ENCODE assay signal across 8 cellular contexts in genomic region chr17:62966426-62967110, GRCh38. TPM values are rescaled to one million over a fixed set of nuclear protein-coding genes. Genes with fewer than 3 reads are reported as not detected.
DNase-seq lines count a peak whose midpoint lies in the region; ATAC-seq and TF ChIP-seq lines count a peak whose summit lies in the region.

No MANE protein-coding gene starts in this region.

- H3K9me3 ChIP-seq in BE2C, result no peaks in the 10 kb centered on the region
- H3K9me3 ChIP-seq in MM.1S (replicated peaks; ENCODE audit: insufficient read depth, low read length), result no peaks in the 10 kb centered on the region
- no peaks in the 10 kb centered on the region for H3K9me3 ChIP-seq in fibroblast of lung (ENCODE audit: control insufficient read depth, insufficient read depth, low read depth, low read length)
- peaks cover 2% of the 10 kb centered on the region for H3K9me3 ChIP-seq in neural progenitor cell (ENCODE audit: low read depth)
- H3K9me3 ChIP-seq in tibial artery, result no peaks in the 10 kb centered on the region

- H3K27ac ChIP-seq in MM.1S (ENCODE audit: low read length) (no peak overlapping the region), fibroblast of lung (ENCODE audit: insufficient read depth, low read length) (peak overlapping the region; percentile 73), neural progenitor cell (no peak overlapping the region), tibial artery (peak overlapping the region; percentile 63 to 69)

- H3K36me3 ChIP-seq in BE2C (no peaks in the 10 kb centered on the region), MM.1S (replicated peaks; ENCODE audit: insufficient read depth, low read length) (no peaks in the 10 kb centered on the region), fibroblast of lung (ENCODE audit: control insufficient read depth, insufficient read depth, low read length) (peaks cover 1% of the 10 kb centered on the region), neural progenitor cell (no peaks in the 10 kb centered on the region), tibial artery (no peaks in the 10 kb centered on the region)

- H3K4me3 Mint-ChIP-seq in neural progenitor cell, result peak overlapping the region; percentile 92

- TF ChIP-seq CTCF in BE2C (IDR thresholded peaks at IDR 0.05; ENCODE audit: low read depth, low read length) (no peak), MM.1S (IDR thresholded peaks at IDR 0.05; ENCODE audit: low read length) (no peak), fibroblast of lung (conservative IDR thresholded peaks at IDR 0.05 in 1 of 2, IDR thresholded peaks at IDR 0.05 in 1 of 2; ENCODE audit: low read depth in 1 of 2, low read length in 2 of 2) (no peak), neural progenitor cell (IDR thresholded peaks at IDR 0.05) (no peak), tibial artery (IDR thresholded peaks at IDR 0.05) (no peak)

- H3K79me2 ChIP-seq in MM.1S (ENCODE audit: low read length) (no peaks in the 10 kb centered on the region), fibroblast of lung (ENCODE audit: control insufficient read depth, insufficient read depth, low read length) (peaks cover 41% of the 10 kb centered on the region), neural progenitor cell (ENCODE audit: low read depth) (peaks cover 8% of the 10 kb centered on the region)

- peak overlapping the region; percentile 96 for H3K4me2 ChIP-seq in MM.1S (ENCODE audit: low read depth, low read length)
- peak overlapping the region; percentile 90 for H3K4me2 ChIP-seq in fibroblast of lung (ENCODE audit: extremely low read depth, insufficient read depth, low read length)
- peak overlapping the region; percentile 94 for H3K4me2 ChIP-seq in neural progenitor cell

- H3K9me3 Mint-ChIP-seq in neural progenitor cell, result no peaks in the 10 kb centered on the region

- no peaks in the 10 kb centered on the region for H3K27me3 ChIP-seq in BE2C
- H3K27me3 ChIP-seq in MM.1S (replicated peaks; ENCODE audit: insufficient read depth, low read length), result peaks cover 6% of the 10 kb centered on the region
- no peaks in the 10 kb centered on the region for H3K27me3 ChIP-seq in fibroblast of lung (ENCODE audit: control insufficient read depth, insufficient read depth, low read length)
- peaks cover 28% of the 10 kb centered on the region for H3K27me3 ChIP-seq in neural progenitor cell
- H3K27me3 ChIP-seq in tibial artery, result no peaks in the 10 kb centered on the region

- DNase-seq in BE2C (peak; percentile 36), MM.1S (no peak), activated T-cell treated with anti-CD3 and anti-CD28 coated beads for 24 hours (ENCODE audit: low read depth) (peak; percentile 55), fibroblast of lung (ENCODE audit: low read depth in 2 of 2) (peak in 1 of 2 donors; percentile 23), neural progenitor cell (ENCODE audit: low spot score) (peak; percentile 73), tibial artery (peak in 1 of 2 donors; percentile 31)

- peak overlapping the region; percentile 53; the same call in 1 of the 2 replicates for H3K9ac ChIP-seq in MM.1S (ENCODE audit: low read length)
- H3K9ac ChIP-seq in fibroblast of lung (ENCODE audit: insufficient read depth, low read length), result peak overlapping the region; percentile 78
- H3K9ac ChIP-seq in neural progenitor cell, result no peak overlapping the region

- intact Hi-C loops in tibial artery (cut with DNase I; ENCODE audit: low total_unique reads), result loop anchor here (5.0 kb wide), 1 partner anchor 264 kb away; no protein-coding TSS in a partner anchor

- H3F3A ChIP-seq in MM.1S (ENCODE audit: insufficient read depth, low read length) (peaks cover 3% of the 10 kb centered on the region; the same call in 1 of the 2 replicates), neural progenitor cell (ENCODE audit: low read depth) (peaks cover 22% of the 10 kb centered on the region)

- peaks cover 16% of the 10 kb centered on the region for H3K4me1 ChIP-seq in BE2C
- peaks cover 12% of the 10 kb centered on the region for H3K4me1 ChIP-seq in MM.1S (ENCODE audit: low read length)
- peaks cover 5% of the 10 kb centered on the region for H3K4me1 ChIP-seq in fibroblast of lung (ENCODE audit: control insufficient read depth, extremely low read depth, insufficient read depth, low read length)
- peaks cover 15% of the 10 kb centered on the region for H3K4me1 ChIP-seq in neural progenitor cell
- peaks cover 0 to 20% (median 15%) of the 10 kb centered on the region in 4 donors for H3K4me1 ChIP-seq in tibial artery

- ATAC-seq in GM19468 (IDR thresholded peaks at IDR 0.05; ENCODE audit: extremely low read depth, unreplicated experiment) (peak; percentile 26), GM18520 (IDR thresholded peaks at IDR 0.05; ENCODE audit: unreplicated experiment) (no peak)

- no peaks in the 10 kb centered on the region for H3K36me3 Mint-ChIP-seq in neural progenitor cell

- H2AFZ ChIP-seq in MM.1S (ENCODE audit: low read length), result peak overlapping the region; percentile 85
- peak overlapping the region; percentile 15 for H2AFZ ChIP-seq in fibroblast of lung (ENCODE audit: low read length)
- peak overlapping the region; percentile 75 for H2AFZ ChIP-seq in neural progenitor cell (replicated peaks)

- H4K20me1 ChIP-seq in MM.1S (ENCODE audit: insufficient read depth, low read length) (no peaks in the 10 kb centered on the region), fibroblast of lung (ENCODE audit: control insufficient read depth, extremely low read depth, insufficient read depth, low read length) (no peaks in the 10 kb centered on the region), neural progenitor cell (ENCODE audit: low read depth) (peaks cover 9% of the 10 kb centered on the region)

- H3K4me3 ChIP-seq in BE2C (ENCODE audit: low read depth, low read length) (peak overlapping the region; percentile 82), MM.1S (ENCODE audit: low read length) (peak overlapping the region; percentile 84), fibroblast of lung (replicated peaks in 1 of 4; ENCODE audit: control extremely low read depth in 1 of 4, insufficient read depth in 1 of 4, low read depth in 3 of 4, low read length in 4 of 4) (peak overlapping the region; percentile 82 to 89 (median 86)), neural progenitor cell (peak overlapping the region; percentile 88), tibial artery (peak overlapping the region; percentile 68 to 77)

- peaks cover 25% of the 10 kb centered on the region for H3K4me1 Mint-ChIP-seq in neural progenitor cell

- peak overlapping the region; percentile 24 for H3K27ac Mint-ChIP-seq in neural progenitor cell

- peaks cover 10% of the 10 kb centered on the region for H3K27me3 Mint-ChIP-seq in neural progenitor cell (ENCODE audit: insufficient read depth, low read depth)

- H3K9me2 ChIP-seq in MM.1S (replicated peaks; ENCODE audit: insufficient read depth, low read length), result no peaks in the 10 kb centered on the region

RNA-seq across cellular contexts. Expression of gene TANC2, which starts 0.5 kb away (rescaled TPM):
- 18.6 TPM for polyA plus RNA-seq in BE2C (2012; ENCODE audit: insufficient read depth, insufficient read length, low read depth)
- total RNA-seq in fibroblast of lung (19.3 and 41.9 TPM in 2 replicates), neural progenitor cell (ENCODE audit: low replicate concordance) (6.0 and 8.3 TPM in 2 replicates)
- polyA plus RNA-seq in fibroblast of lung, result 7.2 and 13.5 TPM in 2 replicates
- 8.8 and 10.7 TPM in 2 replicates for polyA plus RNA-seq in fibroblast of lung (2012)
- 170 and 285 TPM in 2 replicates for polyA minus RNA-seq in fibroblast of lung (ENCODE audit: low replicate concordance)

Comparison
In these comparisons a context has a peak if more than half of its experiments do, and no peak if none do; other contexts are left out.
1. H2AFZ ChIP-seq: peak in every context shown above with its lines; median percentile 85 in MM.1S; 75 in neural progenitor cell; 15 in fibroblast of lung.
2. H3K27ac ChIP-seq: peak in fibroblast of lung (single experiment) and tibial artery (2 of 2); none in MM.1S (single experiment) and neural progenitor cell (single experiment).
3. Peak in every context shown above with its lines, with median percentiles within 50 percentile points of each other: H3K4me3 ChIP-seq and H3K4me2 ChIP-seq.